18 cellular contexts compared by ENCODE assay signal in the genomic region with DNA sequence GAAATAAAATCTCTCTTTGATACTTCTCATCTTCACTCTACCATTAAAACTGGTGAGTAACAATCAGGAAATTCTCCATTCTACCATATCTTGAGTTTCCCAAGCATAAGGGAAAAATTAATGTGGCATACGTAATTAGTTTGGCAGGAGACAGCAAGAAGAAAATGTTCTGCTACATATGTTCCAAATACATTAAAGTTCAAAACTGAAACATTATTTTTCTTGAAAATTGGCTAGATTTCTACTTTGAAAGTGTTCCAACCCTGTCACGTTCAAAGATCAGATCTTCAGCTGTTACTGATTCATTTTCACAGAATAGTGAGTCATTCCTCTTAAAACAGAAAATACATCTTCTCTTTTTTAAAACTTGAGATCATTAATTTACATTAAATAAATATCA. TPM values are rescaled to one million over a fixed set of nuclear protein-coding genes. Genes with fewer than 3 reads are reported as not detected.
A peak's percentile ranks its signal among the peaks of the same experiment; 100 is the strongest.
DNase-seq lines count a peak whose midpoint lies in the region; ATAC-seq and TF ChIP-seq lines count a peak whose summit lies in the region.
"Had no signal": no experiment of that assay in that cellular context is flagged by ENCODE, and none has a peak within 500 bp of the region (broad histone marks: within the 10 kb centered on the region; RNA-seq: fewer than 3 reads in every experiment).

No MANE protein-coding gene starts in this region.

- 48 to 51% methylated on average over 2 of the region's 2 CpGs for WGBS in esophagus squamous epithelium, 2 donors

- H3K27me3 ChIP-seq in esophagus squamous epithelium: no peaks in the 10 kb centered on the region

- intact Hi-C loops in esophagus squamous epithelium (cut with DNase I): no loop called here

- no peak for TF ChIP-seq POLR2A in esophagus squamous epithelium (IDR thresholded peaks at IDR 0.05)

- H3K9me3 ChIP-seq in esophagus squamous epithelium: peaks cover 0 to 12% (median 0%) of the 10 kb centered on the region in 3 donors

- no peak for TF ChIP-seq CTCF in AG09309 (IDR thresholded peaks at IDR 0.05; ENCODE audit: control insufficient read depth, insufficient read depth, low read depth, low read length, missing control alignments)
- no peak for TF ChIP-seq CTCF in esophagus squamous epithelium (IDR thresholded peaks at IDR 0.05)

- ATAC-seq in GM21381 (IDR thresholded peaks at IDR 0.05; ENCODE audit: unreplicated experiment): no peak
- ATAC-seq: activated T-cell treated with anti-CD3 and anti-CD28 coated beads, Interleukin-2, amount 50 U/mL, for 72 hours; natural killer cell treated with Interleukin-12 subunit alpha and Interleukin-12 subunit beta and Interleukin-15 and Interleukin-18, amount 100 ng/mL, for 72 hours; stimulated activated effector memory CD8-positive, alpha-beta T cell treated with anti-CD3 and anti-CD28 coated beads, Interleukin-12 subunit alpha, Interleukin-12 subunit beta, amount 100 ng/mL, for 72 hours had no signal

- peaks cover 0 to 3% (median 0%) of the 10 kb centered on the region in 3 donors for H3K36me3 ChIP-seq in esophagus squamous epithelium
- H3K36me3 ChIP-seq: left ventricle myocardium inferior had no signal

- no peaks in the 10 kb centered on the region for H3K4me1 ChIP-seq in esophagus squamous epithelium
- H3K4me1 ChIP-seq: left ventricle myocardium inferior had no signal

- no peak overlapping the region for H3K27ac ChIP-seq in esophagus squamous epithelium
- H3K27ac ChIP-seq: left ventricle myocardium inferior had no signal

- H3K4me3 ChIP-seq in AG09309 (ENCODE audit: control insufficient read depth, low read depth, low read length) (no peak overlapping the region), esophagus squamous epithelium (no peak overlapping the region)
- H3K4me3 ChIP-seq: left ventricle myocardium inferior had no signal

- DNase-seq in AG09309 (ENCODE audit: low read depth) (peak; percentile 8), GM04503 (ENCODE audit: low read depth) (peak; percentile 22), astrocyte of the hippocampus (ENCODE audit: low read depth, low spot score) (peak; percentile 3), iris pigment epithelial cell (ENCODE audit: low read depth) (peak; percentile 49), MV-4-11 (lab: John Stamatoyannopoulos, UW) (no peak), esophagus squamous epithelium (lab: John Stamatoyannopoulos, UW) (no peak), NCI-H1930 (lab: John Stamatoyannopoulos, UW) (no peak)
- DNase-seq: activated CD4-positive, alpha-beta T cell treated with anti-CD3 and anti-CD28 coated beads for 4 hours; activated T-cell treated with anti-CD3 and anti-CD28 coated beads, Interleukin-2, amount 50 U/mL, for 72 hours; left ventricle myocardium inferior; NCI-H1436 treated with DMSO at 0.1 percent for 48 hours; NCI-H526 treated with DMSO at 0.1 percent for 48 hours; retina; stimulated activated CD4-positive, alpha-beta T cell treated with anti-CD3 and anti-CD28 coated beads, Interleukin-4, amount 100 ng/mL, for 4 hours; T-helper 2 cell had no signal

RNA-seq across cellular contexts. Expression of a gene that starts 48.5 kb away (rescaled TPM):
- 10 to 100 TPM in 3 of 4 donors, 1 to 10 TPM in 1; 7.8 to 15.9 (median 12.8) TPM for total RNA-seq in esophagus squamous epithelium

Comparison
In these comparisons a context has a peak if more than half of its experiments do, and no peak if none do; other contexts are left out.
1. DNase-seq: peak in AG09309 (single experiment), GM04503 (single experiment), astrocyte of the hippocampus (single experiment) and iris pigment epithelial cell (single experiment); none in MV-4-11 (single experiment), esophagus squamous epithelium (single experiment) and NCI-H1930 (0 of 2).